In genomic region chr21:6368824-6369223, GRCh38 we compare ENCODE assay signal across 8 cellular contexts.
DNase-seq lines count a peak whose midpoint lies in the region; ATAC-seq and TF ChIP-seq lines count a peak whose summit lies in the region.
"Not testable (repeated sequence)": the region's sequence is repeated elsewhere in the genome, so short reads cannot be mapped to it uniquely, and the experiment has no call there.

No MANE protein-coding gene starts in this region.

- not testable (repeated sequence) for ATAC-seq in body of pancreas

- H3K36me3 ChIP-seq in BE2C; SK-N-MC (ENCODE audit: insufficient read depth, low read length); body of pancreas (replicated peaks in 1 of 2; ENCODE audit: insufficient read depth in 1 of 2, low read depth in 2 of 2); fibroblast of lung (ENCODE audit: control insufficient read depth, insufficient read depth, low read length); neural progenitor cell; subcutaneous abdominal adipose tissue (ENCODE audit: control insufficient read depth in 5 of 5, insufficient read depth in 5 of 5, low read length in 5 of 5): not testable (repeated sequence)

- not testable (repeated sequence) for H3K27me3 ChIP-seq in BE2C; body of pancreas; fibroblast of lung (ENCODE audit: control insufficient read depth, insufficient read depth, low read length); neural progenitor cell; subcutaneous abdominal adipose tissue (ENCODE audit: control insufficient read depth in 5 of 5, insufficient read depth in 4 of 5, low read length in 5 of 5)

- not testable (repeated sequence) for H3K4me3 Mint-ChIP-seq in neural progenitor cell

- H3K9ac ChIP-seq in SK-N-MC (ENCODE audit: insufficient read length) = peak overlapping the region; percentile 65
- H3K9ac ChIP-seq in fibroblast of lung (ENCODE audit: insufficient read depth, low read length); neural progenitor cell; subcutaneous abdominal adipose tissue (ENCODE audit: low read length in 5 of 5): not testable (repeated sequence)

- not testable (repeated sequence) for H3F3A ChIP-seq in neural progenitor cell (ENCODE audit: low read depth)

- H3K4me1 ChIP-seq in BE2C; body of pancreas; fibroblast of lung (ENCODE audit: control insufficient read depth, extremely low read depth, insufficient read depth, low read length); neural progenitor cell; subcutaneous abdominal adipose tissue (ENCODE audit: control insufficient read depth in 5 of 5, insufficient read depth in 5 of 5, low read length in 5 of 5): not testable (repeated sequence)

- peak overlapping the region; percentile 78 for H3K27ac ChIP-seq in SK-N-MC
- H3K27ac ChIP-seq in body of pancreas = peak overlapping the region in 3 of 4 donors; percentile 54 to 76 (median 57)
- H3K27ac ChIP-seq in fibroblast of lung (ENCODE audit: insufficient read depth, low read length) = peak overlapping the region; percentile 24
- not testable (repeated sequence) for H3K27ac ChIP-seq in neural progenitor cell; subcutaneous abdominal adipose tissue (ENCODE audit: low read depth, low read length)

- H3K9me3 ChIP-seq in BE2C; SK-N-MC (ENCODE audit: low read depth, low read length); body of pancreas; fibroblast of lung (ENCODE audit: control insufficient read depth, insufficient read depth, low read depth, low read length); neural progenitor cell (ENCODE audit: low read depth); subcutaneous abdominal adipose tissue (ENCODE audit: control insufficient read depth in 5 of 5, low read length in 5 of 5): not testable (repeated sequence)

- not testable (repeated sequence) for H4K20me1 ChIP-seq in fibroblast of lung (ENCODE audit: control insufficient read depth, extremely low read depth, insufficient read depth, low read length); neural progenitor cell (ENCODE audit: low read depth)

- not testable (repeated sequence) for H3K4me3 ChIP-seq in BE2C (ENCODE audit: low read depth, low read length); body of pancreas; neural progenitor cell
- peak overlapping the region; percentile 75 for H3K4me3 ChIP-seq in SK-N-MC
- H3K4me3 ChIP-seq in fibroblast of lung (replicated peaks in 1 of 4; ENCODE audit: control extremely low read depth in 1 of 4, insufficient read depth in 1 of 4, low read depth in 3 of 4, low read length in 4 of 4) = peak overlapping the region in 1 of 4 experiments; percentile 48
- peak overlapping the region in 3 of 5 donors; percentile 32 to 56 (median 42) for H3K4me3 ChIP-seq in subcutaneous abdominal adipose tissue (ENCODE audit: low read depth in 1 of 5, low read length in 5 of 5)

- not testable (repeated sequence) for H3K79me2 ChIP-seq in fibroblast of lung (ENCODE audit: control insufficient read depth, insufficient read depth, low read length); neural progenitor cell (ENCODE audit: low read depth)

- H3K27me3 Mint-ChIP-seq in neural progenitor cell (ENCODE audit: insufficient read depth, low read depth) = not testable (repeated sequence)

- not testable (repeated sequence) for TF ChIP-seq POLR2A in body of pancreas (IDR thresholded peaks at IDR 0.05)

- intact Hi-C loops in body of pancreas (cut with DNase I) = not testable (repeated sequence)

- peak overlapping the region; percentile 2 for H2AFZ ChIP-seq in fibroblast of lung (ENCODE audit: low read length)
- H2AFZ ChIP-seq in neural progenitor cell (replicated peaks) = not testable (repeated sequence)

- H3K4me1 Mint-ChIP-seq in neural progenitor cell = not testable (repeated sequence)

- not testable (repeated sequence) for TF ChIP-seq CTCF in BE2C (IDR thresholded peaks at IDR 0.05; ENCODE audit: low read depth, low read length); body of pancreas (IDR thresholded peaks at IDR 0.05); fibroblast of lung (conservative IDR thresholded peaks at IDR 0.05 in 1 of 2, IDR thresholded peaks at IDR 0.05 in 1 of 2; ENCODE audit: low read depth in 1 of 2, low read length in 2 of 2); neural progenitor cell (IDR thresholded peaks at IDR 0.05)

- WGBS in body of pancreas, 2 donors = 12 to 13% methylated on average over 2 to 7 of the region's 7 CpGs

- DNase-seq in BE2C (peak; percentile 35), HK-2 (ENCODE audit: unreplicated experiment) (peak; percentile 7), body of pancreas (peak; percentile 29 to 54 (median 32)), fibroblast of lung (ENCODE audit: low read depth in 2 of 2) (peak; percentile 46 to 51), kidney tubule cell (ENCODE audit: low spot score) (peak; percentile 2), neural progenitor cell (ENCODE audit: low spot score) (peak; percentile 30)
- DNase-seq in SK-N-MC (ENCODE audit: low read depth, low spot score) = not testable (repeated sequence)

- not testable (repeated sequence) for H3K9me3 Mint-ChIP-seq in neural progenitor cell

- not testable (repeated sequence) for H3K27ac Mint-ChIP-seq in neural progenitor cell

- H3K36me3 Mint-ChIP-seq in neural progenitor cell = not testable (repeated sequence)

- H3K4me2 ChIP-seq in fibroblast of lung (ENCODE audit: extremely low read depth, insufficient read depth, low read length); neural progenitor cell: not testable (repeated sequence)
